Comparison of ENCODE assay signal across 18 cellular contexts in genomic region chr2:71449343-71449742, GRCh38. TPM values are rescaled to one million over a fixed set of nuclear protein-coding genes. Genes with fewer than 3 reads are reported as not detected.
"Had no signal": no experiment of that assay in that cellular context is flagged by ENCODE, and none has a peak within 500 bp of the region (broad histone marks: within the 10 kb centered on the region; RNA-seq: fewer than 3 reads in every experiment).

No MANE protein-coding gene starts in this region.

- H3K9me3 Mint-ChIP-seq: activated CD4-positive, alpha-beta memory T cell treated with anti-CD3 and anti-CD28 coated beads for 36 hours; activated naive CD4-positive, alpha-beta T cell treated with anti-CD3 and anti-CD28 coated beads, Interleukin-2, amount 10 ng/mL, durations not matched to agents 7 days and 5 days; activated T-cell treated with anti-CD3 and anti-CD28 coated beads, Interleukin-2, amount 50 U/mL, for 4 hours; memory B cell; naive B cell; stimulated activated memory B cell treated with anti-CD40 and anti-IgM and Interleukin-4, amounts not matched to agents 10 μg/mL and 1 μg/mL and 100 μg/mL, for 72 hours; T-helper 2 cell treated with Interferon-gamma antibody and Interleukin-4, amounts not matched to agents 5 μg/mL and 100 μg/mL, for 36 hours had no signal

- H3K4me1 ChIP-seq: parathyroid adenoma had no signal

- H3K4me3 ChIP-seq: colonic mucosa, thoracic aorta, upper lobe of left lung had no signal

- H3K36me3 ChIP-seq: brain microvascular endothelial cell, colonic mucosa, thoracic aorta, upper lobe of left lung had no signal

- H3K9me3 ChIP-seq: colonic mucosa, thoracic aorta, upper lobe of left lung had no signal

- H3K4me3 Mint-ChIP-seq: activated CD4-positive, alpha-beta memory T cell treated with anti-CD3 and anti-CD28 coated beads for 36 hours; activated naive CD4-positive, alpha-beta T cell treated with anti-CD3 and anti-CD28 coated beads, Interleukin-2, amount 10 ng/mL, durations not matched to agents 7 days and 5 days; activated T-cell treated with anti-CD3 and anti-CD28 coated beads, Interleukin-2, amount 50 U/mL, for 4 hours; memory B cell; naive B cell; stimulated activated memory B cell treated with anti-CD40 and anti-IgM and Interleukin-4, amounts not matched to agents 10 μg/mL and 1 μg/mL and 100 μg/mL, for 72 hours; T-helper 2 cell treated with Interferon-gamma antibody and Interleukin-4, amounts not matched to agents 5 μg/mL and 100 μg/mL, for 36 hours had no signal

- H3K9ac ChIP-seq: parathyroid adenoma had no signal

- H3K27ac Mint-ChIP-seq: activated CD4-positive, alpha-beta memory T cell treated with anti-CD3 and anti-CD28 coated beads for 36 hours; activated naive CD4-positive, alpha-beta T cell treated with anti-CD3 and anti-CD28 coated beads, Interleukin-2, amount 10 ng/mL, durations not matched to agents 7 days and 5 days; memory B cell; stimulated activated memory B cell treated with anti-CD40 and anti-IgM and Interleukin-4, amounts not matched to agents 10 μg/mL and 1 μg/mL and 100 μg/mL, for 72 hours; T-helper 2 cell treated with Interferon-gamma antibody and Interleukin-4, amounts not matched to agents 5 μg/mL and 100 μg/mL, for 36 hours had no signal

- ATAC-seq: activated T-cell treated with anti-CD3 and anti-CD28 coated beads, Interleukin-2, amount 50 U/mL, for 4 hours; esophagus mucosa; left ventricle myocardium superior; sciatic nerve; stimulated activated memory B cell treated with anti-CD40 and anti-IgM and Interleukin-4, amounts not matched to agents 10 μg/mL and 1 μg/mL and 100 μg/mL, for 72 hours had no signal

- H3K79me2 ChIP-seq: parathyroid adenoma had no signal

- H2AFZ ChIP-seq: parathyroid adenoma had no signal

- DNase-seq: activated CD4-positive, alpha-beta memory T cell treated with anti-CD3 and anti-CD28 coated beads for 36 hours; activated naive CD4-positive, alpha-beta T cell treated with anti-CD3 and anti-CD28 coated beads, Interleukin-2, amount 10 ng/mL, durations not matched to agents 7 days and 5 days; activated T-cell treated with anti-CD3 and anti-CD28 coated beads, Interleukin-2, amount 50 U/mL, for 4 hours; aorta; brain microvascular endothelial cell; central memory CD4-positive, alpha-beta T cell; colonic mucosa; left ventricle myocardium superior; naive B cell; stimulated activated CD4-positive, alpha-beta T cell treated with anti-CD3 and anti-CD28 coated beads, Interleukin-4, amount 100 ng/mL, for 24 hours; upper lobe of left lung had no signal

- H3K27ac ChIP-seq: brain microvascular endothelial cell, colonic mucosa, parathyroid adenoma, thoracic aorta had no signal

- H3K27me3 ChIP-seq: brain microvascular endothelial cell, upper lobe of left lung had no signal

- H3K36me3 Mint-ChIP-seq: activated CD4-positive, alpha-beta memory T cell treated with anti-CD3 and anti-CD28 coated beads for 36 hours; activated naive CD4-positive, alpha-beta T cell treated with anti-CD3 and anti-CD28 coated beads, Interleukin-2, amount 10 ng/mL, durations not matched to agents 7 days and 5 days; memory B cell; stimulated activated memory B cell treated with anti-CD40 and anti-IgM and Interleukin-4, amounts not matched to agents 10 μg/mL and 1 μg/mL and 100 μg/mL, for 72 hours had no signal

RNA-seq across cellular contexts. Expression of gene DYSF, which starts 4.0 kb away (rescaled TPM):
- total RNA-seq: activated CD4-positive, alpha-beta memory T cell treated with anti-CD3 and anti-CD28 coated beads for 36 hours had no signal
